29 cellular contexts compared by ENCODE assay signal in the genomic region with DNA sequence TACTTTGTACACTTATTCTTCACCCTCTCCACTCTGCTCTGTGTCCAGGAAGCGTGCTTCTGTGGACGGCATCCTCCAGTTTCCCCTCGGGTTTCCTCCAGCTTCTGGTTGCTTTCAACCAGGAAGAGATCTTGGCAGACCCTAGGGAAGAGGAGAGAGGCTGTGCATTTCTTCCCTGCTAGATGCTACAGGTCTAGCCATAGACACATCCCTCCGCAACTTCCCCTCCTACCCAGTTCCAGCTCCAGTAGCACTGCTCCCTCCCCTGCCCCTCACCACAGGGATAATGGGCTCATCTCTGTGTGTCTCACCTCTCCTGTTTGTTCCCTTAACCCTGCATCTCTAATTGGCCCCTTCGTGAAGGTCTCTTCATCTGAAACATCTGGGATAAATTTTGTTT. TPM values are rescaled to one million over a fixed set of nuclear protein-coding genes. Genes with fewer than 3 reads are reported as not detected.
"Had no signal": no experiment of that assay in that cellular context is flagged by ENCODE, and none has a peak within 500 bp of the region (broad histone marks: within the 10 kb centered on the region; RNA-seq: fewer than 3 reads in every experiment).

No MANE protein-coding gene starts in this region.

- H3K9me3 Mint-ChIP-seq: naive B cell; natural killer cell treated with Interleukin-12 subunit alpha and Interleukin-12 subunit beta and Interleukin-15 and Interleukin-18, amount 100 ng/mL, for 72 hours; stimulated activated effector memory CD8-positive, alpha-beta T cell treated with anti-CD3 and anti-CD28 coated beads, Interleukin-12 subunit alpha, Interleukin-12 subunit beta, amount 100 ng/mL, for 72 hours had no signal

- H3K4me1 ChIP-seq: gastroesophageal sphincter, heart left ventricle, left lung, lower lobe of right lung, parathyroid adenoma, sigmoid colon, stomach, thyroid gland had no signal

- H3K79me2 ChIP-seq: hepatocyte, parathyroid adenoma had no signal

- H2AFZ ChIP-seq: hepatocyte, parathyroid adenoma had no signal

- H3K4me3 Mint-ChIP-seq: natural killer cell treated with Interleukin-12 subunit alpha and Interleukin-12 subunit beta and Interleukin-15 and Interleukin-18, amount 100 ng/mL, for 72 hours; neural crest cell; stimulated activated effector memory CD8-positive, alpha-beta T cell treated with anti-CD3 and anti-CD28 coated beads, Interleukin-12 subunit alpha, Interleukin-12 subunit beta, amount 100 ng/mL, for 72 hours had no signal

- H3K9me3 ChIP-seq: gastroesophageal sphincter, heart left ventricle, left lung, lower lobe of right lung, neutrophil, sigmoid colon, stomach, thyroid gland had no signal

- H3K4me3 ChIP-seq: gastroesophageal sphincter, heart left ventricle, hepatocyte, left lung, lower lobe of right lung, sigmoid colon, stomach, thyroid gland had no signal

- H3K27ac ChIP-seq: epithelial cell of prostate, foreskin keratinocyte, gastroesophageal sphincter, heart left ventricle, hepatocyte, left lung, lower lobe of right lung, neutrophil, parathyroid adenoma, sigmoid colon, stomach, thyroid gland had no signal

- H3K36me3 ChIP-seq: gastroesophageal sphincter, heart left ventricle, left lung, lower lobe of right lung, neutrophil, sigmoid colon, stomach, thyroid gland had no signal

- H3K27ac Mint-ChIP-seq: natural killer cell treated with Interleukin-12 subunit alpha and Interleukin-12 subunit beta and Interleukin-15 and Interleukin-18, amount 100 ng/mL, for 72 hours; progenitor cell of endocrine pancreas; stimulated activated effector memory CD8-positive, alpha-beta T cell treated with anti-CD3 and anti-CD28 coated beads, Interleukin-12 subunit alpha, Interleukin-12 subunit beta, amount 100 ng/mL, for 72 hours had no signal

- H3K4me1 Mint-ChIP-seq: stimulated activated effector memory CD8-positive, alpha-beta T cell treated with anti-CD3 and anti-CD28 coated beads, Interleukin-12 subunit alpha, Interleukin-12 subunit beta, amount 100 ng/mL, for 72 hours had no signal

- H3K36me3 Mint-ChIP-seq: naive B cell; natural killer cell treated with Interleukin-12 subunit alpha and Interleukin-12 subunit beta and Interleukin-15 and Interleukin-18, amount 100 ng/mL, for 72 hours; stimulated activated effector memory CD8-positive, alpha-beta T cell treated with anti-CD3 and anti-CD28 coated beads, Interleukin-12 subunit alpha, Interleukin-12 subunit beta, amount 100 ng/mL, for 72 hours had no signal

- DNase-seq: cortex of kidney; effector CD4-positive, alpha-beta T cell; foreskin keratinocyte; heart left ventricle; left cardiac atrium; left lung; lower lobe of right lung; naive B cell; right cardiac atrium; sigmoid colon; stimulated activated CD4-positive, alpha-beta T cell treated with anti-CD3 and anti-CD28 coated beads, Interleukin-2, amount 100 ng/mL, for 24 hours; stimulated activated CD4-positive, alpha-beta T cell treated with anti-CD3 and anti-CD28 coated beads, Interleukin-4, amount 100 ng/mL, for 24 hours; stimulated activated naive CD4-positive, alpha-beta T cell treated with Interleukin-2 at 50 U/mL for 16 hours; stomach; thyroid gland; trophoblast cell had no signal

- H3K4me2 ChIP-seq: hepatocyte had no signal

- FAIRE-seq: islet of Langerhans had no signal

- H3K9ac ChIP-seq: parathyroid adenoma had no signal

- ATAC-seq: esophagus mucosa; foreskin keratinocyte; gastroesophageal sphincter; heart left ventricle; left cardiac atrium; left lung; lower lobe of right lung; natural killer cell treated with Interleukin-12 subunit alpha and Interleukin-12 subunit beta and Interleukin-15 and Interleukin-18, amount 100 ng/mL, for 72 hours; right cardiac atrium; stimulated activated effector memory CD8-positive, alpha-beta T cell treated with anti-CD3 and anti-CD28 coated beads, Interleukin-12 subunit alpha, Interleukin-12 subunit beta, amount 100 ng/mL, for 72 hours had no signal

- H3K27me3 ChIP-seq: foreskin keratinocyte, heart left ventricle, hepatocyte, sigmoid colon, stomach, thyroid gland had no signal

RNA-seq across cellular contexts. Expression of a gene that starts 16.3 kb away (rescaled TPM):
- total RNA-seq: lower lobe of right lung, mononuclear cell, subcutaneous adipose tissue had no signal
